ENCODE assay signal across 13 cellular contexts in the genomic region with DNA sequence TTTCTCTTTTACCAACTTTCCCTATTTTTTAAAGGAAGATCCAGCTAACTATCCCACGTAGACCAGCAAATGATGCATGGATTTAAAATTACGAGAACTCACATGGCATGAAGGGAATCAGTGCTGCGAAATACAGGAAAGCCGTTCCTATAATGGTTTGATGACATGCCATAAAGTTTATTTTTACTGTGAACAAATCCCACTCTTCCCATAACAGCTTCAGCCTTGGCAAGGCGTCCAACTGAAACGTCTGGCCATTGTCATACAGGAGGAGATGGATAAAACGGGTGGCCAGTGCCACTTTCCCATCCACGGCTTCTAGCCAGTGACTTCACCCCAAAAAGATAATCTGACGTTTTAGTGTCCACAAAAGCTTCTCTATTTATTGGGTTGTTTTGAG.
DNase-seq lines count a peak whose midpoint lies in the region; ATAC-seq and TF ChIP-seq lines count a peak whose summit lies in the region.
"Had no signal": no experiment of that assay in that cellular context is flagged by ENCODE, and none has a peak within 500 bp of the region (broad histone marks: within the 10 kb centered on the region; RNA-seq: fewer than 3 reads in every experiment).

No MANE protein-coding gene starts in this region.

- H3K4me1 ChIP-seq in right atrium auricular region (peaks cover 0 to 67% of the 10 kb centered on the region in 2 donors), right cardiac atrium (ENCODE audit: control insufficient read depth, insufficient read depth, low read length) (peaks cover 12% of the 10 kb centered on the region), mucosa of descending colon (ENCODE audit: low read depth) (no peaks in the 10 kb centered on the region), sigmoid colon (peaks cover 0 to 57% (median 51%) of the 10 kb centered on the region in 4 donors)
- H3K4me1 ChIP-seq: HAP-1 had no signal

- H3K9me3 ChIP-seq in right atrium auricular region (no peaks in the 10 kb centered on the region), right cardiac atrium (ENCODE audit: control insufficient read depth, low read length) (no peaks in the 10 kb centered on the region), mucosa of descending colon (peaks cover 4% of the 10 kb centered on the region), sigmoid colon (no peaks in the 10 kb centered on the region)
- H3K9me3 ChIP-seq: Caco-2, HAP-1 had no signal

- H3K4me3 ChIP-seq in right atrium auricular region = no peak overlapping the region
- no peak overlapping the region for H3K4me3 ChIP-seq in right cardiac atrium (ENCODE audit: low read length)
- H3K4me3 ChIP-seq in mucosa of descending colon = no peak overlapping the region
- no peak overlapping the region for H3K4me3 ChIP-seq in sigmoid colon
- H3K4me3 ChIP-seq: BLaER1, HAP-1 had no signal

- peak overlapping the region; percentile 32 to 45 for H3K27ac ChIP-seq in right atrium auricular region
- H3K27ac ChIP-seq in right cardiac atrium (ENCODE audit: low read length) = no peak overlapping the region
- H3K27ac ChIP-seq in sigmoid colon = peak overlapping the region in 3 of 4 donors; percentile 43 to 73 (median 69)
- H3K27ac ChIP-seq: BLaER1 had no signal

- DNase-seq in right atrium auricular region (ENCODE audit: low spot score) = no peak
- no peak for DNase-seq in right cardiac atrium
- no peak for DNase-seq in mucosa of descending colon
- DNase-seq in sigmoid colon = no peak
- DNase-seq in NCI-H1694 (lab: John Stamatoyannopoulos, UW) = no peak
- DNase-seq in SK-N-DZ (ENCODE audit: low spot score) = no peak
- no peak for DNase-seq in cerebellar nuclear complex (lab: John Stamatoyannopoulos, UW)
- DNase-seq: 8988T; AML-193; Caco-2; CD8-positive, alpha-beta memory T cell had no signal

- no peak for ATAC-seq in right cardiac atrium
- peak; percentile 44 for ATAC-seq in mucosa of descending colon

- TF ChIP-seq CTCF in right atrium auricular region (IDR thresholded peaks at IDR 0.05) = no peak
- TF ChIP-seq CTCF in mucosa of descending colon (IDR thresholded peaks at IDR 0.05) = no peak
- no peak for TF ChIP-seq CTCF in sigmoid colon (IDR thresholded peaks at IDR 0.05)

- WGBS in right cardiac atrium = 39% methylated on average over 9 of the region's 9 CpGs
- WGBS in sigmoid colon, 2 donors = 40 to 61% methylated on average over 9 of the region's 9 CpGs

- intact Hi-C loops in right cardiac atrium (cut with DNase I) = loop anchor here in 3 of 4 donors (10.0 kb wide), 3 partner anchors 57 to 473 kb away; no protein-coding TSS in a partner anchor
- intact Hi-C loops in mucosa of descending colon (cut with DNase I, micrococcal nuclease) = loop anchor here (10.0 kb wide), 2 partner anchors 197 to 467 kb away; no protein-coding TSS in a partner anchor
- intact Hi-C loops in sigmoid colon (cut with DNase I) = no loop called here

- H3K36me3 ChIP-seq in right atrium auricular region (peaks cover 18% of the 10 kb centered on the region), mucosa of descending colon (ENCODE audit: low read depth) (no peaks in the 10 kb centered on the region), sigmoid colon (peaks cover 5 to 28% (median 12%) of the 10 kb centered on the region in 4 donors)

- no peak for TF ChIP-seq POLR2A in sigmoid colon (IDR thresholded peaks at IDR 0.05)

- TF ChIP-seq EP300 in sigmoid colon (IDR thresholded peaks at IDR 0.05) = peak in 2 of 4 donors; percentile 41 to 55

- H3K27me3 ChIP-seq in right atrium auricular region (no peaks in the 10 kb centered on the region), right cardiac atrium (ENCODE audit: control insufficient read depth, insufficient read depth) (no peaks in the 10 kb centered on the region), sigmoid colon (no peaks in the 10 kb centered on the region)
- H3K27me3 ChIP-seq: BLaER1 had no signal
